In genomic region chr7:86116-86515, GRCh38 we compare ENCODE assay signal across 17 cellular contexts.
"Had no signal": no experiment of that assay in that cellular context is flagged by ENCODE, and none has a peak within 500 bp of the region (broad histone marks: within the 10 kb centered on the region; RNA-seq: fewer than 3 reads in every experiment).

No MANE protein-coding gene starts in this region.

- H3K36me3 Mint-ChIP-seq: activated CD4-positive, alpha-beta memory T cell treated with anti-CD3 and anti-CD28 coated beads for 36 hours; activated naive CD8-positive, alpha-beta T cell treated with anti-CD3 and anti-CD28 coated beads for 36 hours had no signal

- H3K4me3 ChIP-seq: gastrocnemius medialis, heart right ventricle, ovary, transverse colon, vagina had no signal

- H3K9me3 Mint-ChIP-seq: activated CD4-positive, alpha-beta memory T cell treated with anti-CD3 and anti-CD28 coated beads for 36 hours; activated naive CD8-positive, alpha-beta T cell treated with anti-CD3 and anti-CD28 coated beads for 36 hours; nephron; T-helper 1 cell treated with Interleukin-12 subunit alpha and Interleukin-12 subunit beta and Interleukin-4 antibody, amounts not matched to agents 30 μg/mL and 1 μg/mL, for 36 hours had no signal

- H3K27ac Mint-ChIP-seq: activated CD4-positive, alpha-beta memory T cell treated with anti-CD3 and anti-CD28 coated beads for 36 hours; activated naive CD8-positive, alpha-beta T cell treated with anti-CD3 and anti-CD28 coated beads for 36 hours; T-helper 1 cell treated with Interleukin-12 subunit alpha and Interleukin-12 subunit beta and Interleukin-4 antibody, amounts not matched to agents 30 μg/mL and 1 μg/mL, for 36 hours had no signal

- H3K9me3 ChIP-seq: gastrocnemius medialis, heart right ventricle, ovary, transverse colon, vagina had no signal

- H3K27ac ChIP-seq: gastrocnemius medialis, heart right ventricle, ovary, transverse colon, vagina, VCaP had no signal

- H3K27me3 ChIP-seq: gastrocnemius medialis, ovary, transverse colon, vagina had no signal

- H3K4me3 Mint-ChIP-seq: activated CD4-positive, alpha-beta memory T cell treated with anti-CD3 and anti-CD28 coated beads for 36 hours; activated naive CD8-positive, alpha-beta T cell treated with anti-CD3 and anti-CD28 coated beads for 36 hours; nephron; T-helper 1 cell treated with Interleukin-12 subunit alpha and Interleukin-12 subunit beta and Interleukin-4 antibody, amounts not matched to agents 30 μg/mL and 1 μg/mL, for 36 hours had no signal

- FAIRE-seq: islet of Langerhans had no signal

- DNase-seq: activated CD4-positive, alpha-beta memory T cell treated with anti-CD3 and anti-CD28 coated beads for 36 hours; activated CD4-positive, alpha-beta T cell treated with anti-CD3 and anti-CD28 coated beads for 1 hour; activated naive CD8-positive, alpha-beta T cell treated with anti-CD3 and anti-CD28 coated beads for 36 hours; activated T-cell treated with anti-CD3 and anti-CD28 coated beads, Interleukin-2, amount 50 U/mL, for 48 hours; anterior cingulate cortex; erythroblast; gastrocnemius medialis; heart right ventricle; stimulated activated CD4-positive, alpha-beta T cell treated with anti-CD3 and anti-CD28 coated beads, Interleukin-2, amount 100 ng/mL, for 48 hours; stimulated activated naive CD4-positive, alpha-beta T cell; transverse colon had no signal

- H3K27me3 Mint-ChIP-seq: activated naive CD8-positive, alpha-beta T cell treated with anti-CD3 and anti-CD28 coated beads for 36 hours had no signal

- ATAC-seq: gastrocnemius medialis had no signal

- H3K36me3 ChIP-seq: gastrocnemius medialis, heart right ventricle, ovary, transverse colon, vagina had no signal
